In the genomic region with DNA sequence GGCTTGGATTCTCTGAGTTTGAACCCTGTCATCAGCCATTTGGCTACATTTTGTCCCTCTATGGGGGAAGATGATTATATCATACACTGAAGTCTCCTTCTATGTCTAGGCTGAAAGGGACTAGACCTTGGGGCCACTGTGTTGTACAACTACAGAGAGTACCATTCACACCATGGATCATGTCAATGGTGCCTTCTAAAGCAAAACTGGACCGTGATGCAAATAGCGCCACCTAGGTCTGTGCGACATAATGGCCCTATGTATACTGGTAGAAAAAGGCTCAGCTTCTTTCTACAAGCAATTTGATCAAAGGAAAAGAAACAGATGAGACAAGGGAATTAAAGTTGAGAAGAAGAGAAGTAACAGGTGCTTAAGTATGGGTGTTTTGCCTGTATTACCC, we compare ENCODE assay signal across 8 cellular contexts.
DNase-seq lines count a peak whose midpoint lies in the region; ATAC-seq and TF ChIP-seq lines count a peak whose summit lies in the region.

No MANE protein-coding gene starts in this region.

- H3K27ac ChIP-seq in brain microvascular endothelial cell (no peak overlapping the region), osteoblast (ENCODE audit: low read depth, low read length) (no peak overlapping the region)

- H3K4me1 ChIP-seq in osteoblast (ENCODE audit: insufficient read depth, low read length), result no peaks in the 10 kb centered on the region

- H4K20me1 ChIP-seq in osteoblast (ENCODE audit: insufficient read depth, low read length), result no peaks in the 10 kb centered on the region

- no peak overlapping the region for H3K4me2 ChIP-seq in osteoblast (ENCODE audit: insufficient read depth, low read length)

- H3K4me3 ChIP-seq in brain microvascular endothelial cell (ENCODE audit: low read depth, low read length) (no peak overlapping the region), osteoblast (ENCODE audit: insufficient read depth, low read length) (no peak overlapping the region)

- H3K36me3 ChIP-seq in brain microvascular endothelial cell (replicated peaks), result no peaks in the 10 kb centered on the region
- H3K36me3 ChIP-seq in osteoblast (ENCODE audit: insufficient read depth, low read length), result no peaks in the 10 kb centered on the region

- peak; percentile 49 for DNase-seq in ELR (ENCODE audit: low read depth)
- DNase-seq in brain microvascular endothelial cell, result peak; percentile 8
- DNase-seq in osteoblast (ENCODE audit: insufficient read length, low spot score, missing footprints), result no peak
- no peak for DNase-seq in mucosa of gallbladder (ENCODE audit: low spot score)
- no peak for DNase-seq in RKO (ENCODE audit: low spot score)
- DNase-seq in SW 1271 (lab: John Stamatoyannopoulos, UW), result no peak

- peak overlapping the region; percentile 26 for H2AFZ ChIP-seq in osteoblast (ENCODE audit: low read length)

- H3K27me3 ChIP-seq in brain microvascular endothelial cell (replicated peaks) (no peaks in the 10 kb centered on the region), osteoblast (ENCODE audit: insufficient read depth, low read length) (no peaks in the 10 kb centered on the region)

- in situ Hi-C loops in brain microvascular endothelial cell (cut with HindIII; ENCODE audit: low pct_ligation_motif_present, low sequenced_read_pairs), result no loop called here

- no peak for ATAC-seq in HG03460 (IDR thresholded peaks at IDR 0.05; ENCODE audit: unreplicated experiment)

- no peaks in the 10 kb centered on the region for H3K79me2 ChIP-seq in osteoblast (ENCODE audit: insufficient read depth, low read length)

- no peaks in the 10 kb centered on the region for H3K9me3 ChIP-seq in osteoblast (ENCODE audit: low read depth, low read length)

- TF ChIP-seq CTCF in LNCAP (IDR thresholded peaks at IDR 0.05) (peak; percentile 47), brain microvascular endothelial cell (IDR thresholded peaks at IDR 0.05; ENCODE audit: low read depth, low read length, missing control alignments) (peak; percentile 63), osteoblast (IDR thresholded peaks at IDR 0.05; ENCODE audit: extremely low read depth, low read depth, low read length) (peak; percentile 59)

Comparison
In these comparisons a context has a peak if more than half of its experiments do, and no peak if none do; other contexts are left out.
1. DNase-seq: peak in ELR (single experiment) and brain microvascular endothelial cell (single experiment); none in osteoblast (single experiment), mucosa of gallbladder (single experiment), RKO (single experiment) and SW 1271 (0 of 2).
2. Peak in every context shown above with its lines, with median percentiles within 50 percentile points of each other: CTCF ChIP-seq.